ENCODE assay signal across 28 cellular contexts in genomic region chr9:133094842-133095393, GRCh38. TPM values are rescaled to one million over a fixed set of nuclear protein-coding genes. Genes with fewer than 3 reads are reported as not detected.
DNase-seq lines count a peak whose midpoint lies in the region; ATAC-seq, FAIRE-seq and TF ChIP-seq lines count a peak whose summit lies in the region.
"Had no signal": no experiment of that assay in that cellular context is flagged by ENCODE, and none has a peak within 500 bp of the region (broad histone marks: within the 10 kb centered on the region; RNA-seq: fewer than 3 reads in every experiment).

No MANE protein-coding gene starts in this region.

- DNase-seq in activated T-cell treated with anti-CD3 and anti-CD28 coated beads, Interleukin-2, amount 50 U/mL, for 72 hours: no peak
- DNase-seq in activated T-cell treated with anti-CD3 and anti-CD28 coated beads, Interleukin-2, amount 50 U/mL, for 1 hour: no peak
- DNase-seq in PC-9 (no peak), type B pancreatic cell (ENCODE audit: extremely low spot score, unreplicated experiment) (no peak), GM19239 (ENCODE audit: insufficient read length, low spot score) (no peak), foreskin melanocyte (no peak), SK-N-DZ (ENCODE audit: low spot score) (no peak)
- no peak for DNase-seq in effector memory CD8-positive, alpha-beta T cell
- DNase-seq: ACHN; BE2C; COR-L47; DMS53; GDM1; GOT3; HCEC 1CT; Karpas-422; NCI-H1092 treated with DMSO at 0.1 percent for 48 hours; NCI-H1436 treated with DMSO at 0.1 percent for 48 hours; NCI-H1930; NCI-H446; NCI-H524 treated with DMSO at 0.1 percent for 48 hours; NCI-H82; NK-92 treated with Interleukin-12 subunit alpha and Interleukin-12 subunit beta, amount 100 ng/mL, for 24 hours; SHP77 had no signal

- ATAC-seq in activated T-cell treated with anti-CD3 and anti-CD28 coated beads, Interleukin-2, amount 50 U/mL, for 72 hours (replicated peaks in 1 of 2): no peak
- ATAC-seq in effector memory CD8-positive, alpha-beta T cell (replicated peaks): no peak
- ATAC-seq: GM12878 had no signal

- H3K9me3 Mint-ChIP-seq in activated T-cell treated with anti-CD3 and anti-CD28 coated beads, Interleukin-2, amount 50 U/mL, for 72 hours: peaks cover 7 to 12% of the 10 kb centered on the region in 2 donors
- H3K9me3 Mint-ChIP-seq in effector memory CD8-positive, alpha-beta T cell: peaks cover 8 to 9% of the 10 kb centered on the region in 2 donors
- peaks cover 7% of the 10 kb centered on the region for H3K9me3 Mint-ChIP-seq in type B pancreatic cell

- no peaks in the 10 kb centered on the region for H3K4me1 ChIP-seq in PC-9 (replicated peaks; ENCODE audit: insufficient read depth)

- no TSS peak for BruUV-seq in PC-9 (replicated peaks; lab: Mats Ljungman, UMichigan)

- H3K4me3 ChIP-seq in PC-9: no peak overlapping the region
- H3K4me3 ChIP-seq: GM12878 had no signal

- no peaks in the 10 kb centered on the region for H4K20me1 ChIP-seq in PC-9 (ENCODE audit: insufficient read depth)

- H3K27ac ChIP-seq in PC-9: no peak overlapping the region
- H3K27ac ChIP-seq: 22Rv1, RWPE1 had no signal

- POLR2A ChIA-PET in PC-9 (lab: Charles Lee; ENCODE audit: unreplicated experiment): no interaction called here

- peaks cover 20 to 32% of the 10 kb centered on the region in 2 donors for H3K36me3 Mint-ChIP-seq in activated T-cell treated with anti-CD3 and anti-CD28 coated beads, Interleukin-2, amount 50 U/mL, for 72 hours (ENCODE audit: insufficient read depth in 2 of 2)
- peaks cover 33% of the 10 kb centered on the region for H3K36me3 Mint-ChIP-seq in effector memory CD8-positive, alpha-beta T cell (ENCODE audit: insufficient read depth)
- H3K36me3 Mint-ChIP-seq in type B pancreatic cell: peaks cover 39% of the 10 kb centered on the region

- no peaks in the 10 kb centered on the region for H3K27me3 Mint-ChIP-seq in activated T-cell treated with anti-CD3 and anti-CD28 coated beads, Interleukin-2, amount 50 U/mL, for 72 hours (ENCODE audit: low read depth)
- no peaks in the 10 kb centered on the region for H3K27me3 Mint-ChIP-seq in effector memory CD8-positive, alpha-beta T cell
- H3K27me3 Mint-ChIP-seq in type B pancreatic cell: no peaks in the 10 kb centered on the region

- no peaks in the 10 kb centered on the region for H3K9me2 ChIP-seq in PC-9 (ENCODE audit: insufficient read depth)

- H3K36me3 ChIP-seq in PC-9 (ENCODE audit: low read depth): 0 out of 2 replicates have a peak, but pooled peaks cover 20% of the 10 kb centered on the region

- H3K27ac Mint-ChIP-seq in activated T-cell treated with anti-CD3 and anti-CD28 coated beads, Interleukin-2, amount 50 U/mL, for 72 hours: peak overlapping the region; percentile 85
- H3K27ac Mint-ChIP-seq in effector memory CD8-positive, alpha-beta T cell: peak overlapping the region; percentile 23 to 54
- no peak overlapping the region for H3K27ac Mint-ChIP-seq in type B pancreatic cell

- no peaks in the 10 kb centered on the region for H3K79me2 ChIP-seq in PC-9 (ENCODE audit: low read depth)

- H3K4me1 Mint-ChIP-seq in activated T-cell treated with anti-CD3 and anti-CD28 coated beads, Interleukin-2, amount 50 U/mL, for 72 hours (ENCODE audit: low read depth): no peaks in the 10 kb centered on the region
- H3K4me1 Mint-ChIP-seq in effector memory CD8-positive, alpha-beta T cell (ENCODE audit: low read depth in 2 of 2): no peaks in the 10 kb centered on the region
- no peaks in the 10 kb centered on the region for H3K4me1 Mint-ChIP-seq in type B pancreatic cell (ENCODE audit: unreplicated experiment)

- peaks cover 12% of the 10 kb centered on the region; the same call in 1 of the 2 replicates for H3K9me3 ChIP-seq in PC-9 (ENCODE audit: insufficient read depth, low read depth)
- H3K9me3 ChIP-seq: BE2C had no signal

- H3K4me2 ChIP-seq in PC-9: no peak overlapping the region

- no peak for FAIRE-seq in GM19239 (lab: Jason Lieb, UNC)
- FAIRE-seq: GM12878 had no signal

- no peak overlapping the region for H2AFZ ChIP-seq in PC-9

- TF ChIP-seq CTCF in PC-9 (conservative IDR thresholded peaks at IDR 0.05) (0 out of 2 replicates have a peak, but pooled peaks have one; percentile 22), type B pancreatic cell (conservative IDR thresholded peaks at IDR 0.05) (peak; percentile 57)

- CTCF ChIA-PET in PC-9 (lab: Charles Lee): interaction anchor here (0.6 kb wide), 1 partner anchor 28 kb away, joined by 8 read pairs; no protein-coding TSS in a partner anchor

- intact Hi-C loops in PC-9 (cut with micrococcal nuclease; ENCODE audit: unreplicated experiment): no loop called here

- H3F3A ChIP-seq in PC-9 (ENCODE audit: insufficient read depth, low read depth): no peaks in the 10 kb centered on the region

- no peaks in the 10 kb centered on the region for H3K27me3 ChIP-seq in PC-9 (ENCODE audit: insufficient read depth, low read depth)
- H3K27me3 ChIP-seq: BE2C had no signal

- H3K4me3 Mint-ChIP-seq in activated T-cell treated with anti-CD3 and anti-CD28 coated beads, Interleukin-2, amount 50 U/mL, for 72 hours: no peak overlapping the region
- H3K4me3 Mint-ChIP-seq in effector memory CD8-positive, alpha-beta T cell: no peak overlapping the region
- no peak overlapping the region for H3K4me3 Mint-ChIP-seq in type B pancreatic cell

RNA-seq across cellular contexts. Expression of gene RALGDS, which starts 26.1 kb away (rescaled TPM):
- 10 to 100 TPM; 50.7 to 78.2 TPM for total RNA-seq in activated T-cell treated with anti-CD3 and anti-CD28 coated beads, Interleukin-2, amount 50 U/mL, for 72 hours
- total RNA-seq in PC-9 (2021) (24.8 and 30.0 TPM in 2 replicates), type B pancreatic cell (ENCODE audit: low replicate concordance) (64.8 and 86.3 TPM in 2 replicates)
- polyA plus RNA-seq in SK-N-DZ (2014; cell fraction: cytosol; rRNA removed): 211 and 229 TPM in 2 replicates
- 616 and 634 TPM in 2 replicates for polyA plus RNA-seq in SK-N-DZ (2014; cell fraction: nucleus; rRNA removed)

RNA-seq across cellular contexts. Expression of gene CEL, which starts 33.1 kb away (rescaled TPM):
- 1 to 10 TPM; 1.6 to 3.6 TPM for total RNA-seq in activated T-cell treated with anti-CD3 and anti-CD28 coated beads, Interleukin-2, amount 50 U/mL, for 72 hours
- total RNA-seq in PC-9 (2021) (2.7 TPM in 2 replicates), type B pancreatic cell (ENCODE audit: low replicate concordance) (4.5 and 4.9 TPM in 2 replicates)
- 0.66 TPM in 2 replicates for polyA plus RNA-seq in SK-N-DZ (2014; cell fraction: cytosol; rRNA removed)
- polyA plus RNA-seq in SK-N-DZ (2014; cell fraction: nucleus; rRNA removed): 6.4 and 8.0 TPM in 2 replicates
- total RNA-seq: SK-MEL-5 had no signal
